ENCODE assay signal across 18 cellular contexts in the genomic region with DNA sequence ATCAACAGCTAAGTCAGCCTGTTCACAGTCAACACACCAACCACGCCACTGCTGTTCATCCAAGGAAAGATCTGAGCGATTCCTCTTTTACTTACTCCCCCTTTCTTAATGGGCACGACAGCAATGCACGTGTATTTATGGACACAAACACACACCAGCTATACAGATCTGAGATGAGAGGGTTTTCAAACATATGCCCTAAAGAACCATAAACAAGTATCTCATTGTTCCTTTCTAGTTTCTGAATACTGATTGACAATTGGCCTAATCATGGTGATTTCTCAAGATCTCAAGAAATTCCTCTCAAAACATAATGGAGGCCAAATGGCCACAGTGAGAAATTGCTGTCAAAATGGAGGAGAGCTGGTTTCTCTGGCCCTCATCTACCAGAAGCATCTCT. TPM values are rescaled to one million over a fixed set of nuclear protein-coding genes. Genes with fewer than 3 reads are reported as not detected.
DNase-seq lines count a peak whose midpoint lies in the region; ATAC-seq and TF ChIP-seq lines count a peak whose summit lies in the region.
"Had no signal": no experiment of that assay in that cellular context is flagged by ENCODE, and none has a peak within 500 bp of the region (broad histone marks: within the 10 kb centered on the region; RNA-seq: fewer than 3 reads in every experiment).

No MANE protein-coding gene starts in this region.

- ATAC-seq in GM23338 (no peak), upper lobe of right lung (no peak), upper lobe of left lung (ENCODE audit: low FRiP score in 2 of 2) (no peak)
- ATAC-seq: HepG2 had no signal

- no peak for DNase-seq in GM23338 (ENCODE audit: low spot score)
- DNase-seq in endothelial cell (ENCODE audit: low spot score): no peak
- DNase-seq in sigmoid colon: peak; percentile 9
- DNase-seq in upper lobe of right lung: no peak
- DNase-seq in upper lobe of left lung: no peak
- no peak for DNase-seq in NCI-H1048 (lab: John Stamatoyannopoulos, UW)
- no peak for DNase-seq in activated CD4-positive, CD25-positive, alpha-beta regulatory T cell (lab: John Stamatoyannopoulos, UW)
- DNase-seq: ACHN; BE2C; C1 segment of cervical spinal cord; CD4-positive, alpha-beta T cell; DMS153; DMS79; GF-D8; KG1 had no signal

- H3K36me3 ChIP-seq in GM23338 (ENCODE audit: insufficient read depth): peaks cover 10% of the 10 kb centered on the region; the same call in 1 of the 2 replicates
- peaks cover 28% of the 10 kb centered on the region for H3K36me3 ChIP-seq in HUES64 (ENCODE audit: insufficient read depth, low read length)
- peaks cover 4 to 33% (median 8%) of the 10 kb centered on the region in 4 donors for H3K36me3 ChIP-seq in sigmoid colon
- H3K36me3 ChIP-seq in upper lobe of right lung: peaks cover 33% of the 10 kb centered on the region
- peaks cover 12 to 37% (median 18%) of the 10 kb centered on the region in 4 donors for H3K36me3 ChIP-seq in upper lobe of left lung

- WGBS in HUES64: 98% methylated on average over 4 of the region's 4 CpGs
- 85 to 89% methylated on average over 4 of the region's 4 CpGs for WGBS in sigmoid colon, 2 donors
- 96 to 98% methylated on average over 4 of the region's 4 CpGs for WGBS in upper lobe of left lung, 2 donors

- no peaks in the 10 kb centered on the region for H3K79me2 ChIP-seq in GM23338 (replicated peaks; ENCODE audit: insufficient read depth)

- no peaks in the 10 kb centered on the region for H3K9me3 ChIP-seq in HUES64 (ENCODE audit: insufficient read depth, low read depth, low read length)
- no peaks in the 10 kb centered on the region for H3K9me3 ChIP-seq in sigmoid colon
- H3K9me3 ChIP-seq in upper lobe of right lung: no peaks in the 10 kb centered on the region
- H3K9me3 ChIP-seq in upper lobe of left lung: no peaks in the 10 kb centered on the region
- H3K9me3 ChIP-seq: BE2C, HAP-1 had no signal

- TF ChIP-seq POLR2A in sigmoid colon (IDR thresholded peaks at IDR 0.05) (no peak), upper lobe of left lung (IDR thresholded peaks at IDR 0.05) (no peak)

- H4K20me1 ChIP-seq in GM23338 (replicated peaks; ENCODE audit: insufficient read depth): no peaks in the 10 kb centered on the region

- TF ChIP-seq CTCF in GM23338 (conservative IDR thresholded peaks at IDR 0.05; ENCODE audit: low read depth in 2 of 2) (no peak), endothelial cell (IDR thresholded peaks at IDR 0.05; ENCODE audit: unreplicated experiment) (no peak), sigmoid colon (IDR thresholded peaks at IDR 0.05) (no peak), upper lobe of right lung (IDR thresholded peaks at IDR 0.05) (no peak), upper lobe of left lung (IDR thresholded peaks at IDR 0.05) (no peak)

- TF ChIP-seq EP300 in sigmoid colon (IDR thresholded peaks at IDR 0.05) (no peak), upper lobe of left lung (IDR thresholded peaks at IDR 0.05) (no peak)

- H3K9me2 ChIP-seq in GM23338 (ENCODE audit: insufficient read depth): 0 out of 2 replicates have a peak, but pooled peaks cover 4% of the 10 kb centered on the region

- H3K4me1 Mint-ChIP-seq in GM23338: peaks cover 9% of the 10 kb centered on the region
- H3K4me1 Mint-ChIP-seq in endothelial cell (ENCODE audit: unreplicated experiment): peaks cover 16% of the 10 kb centered on the region

- no peaks in the 10 kb centered on the region for H3K9me3 Mint-ChIP-seq in GM23338
- H3K9me3 Mint-ChIP-seq in endothelial cell (ENCODE audit: unreplicated experiment): no peaks in the 10 kb centered on the region
- H3K9me3 Mint-ChIP-seq: CD4-positive, alpha-beta T cell had no signal

- H3K36me3 Mint-ChIP-seq in GM23338 (ENCODE audit: low read depth): peaks cover 28% of the 10 kb centered on the region
- peaks cover 49% of the 10 kb centered on the region for H3K36me3 Mint-ChIP-seq in endothelial cell (ENCODE audit: low read depth, unreplicated experiment)

- H3K4me3 Mint-ChIP-seq in GM23338 (no peak overlapping the region), endothelial cell (ENCODE audit: unreplicated experiment) (no peak overlapping the region)
- H3K4me3 Mint-ChIP-seq: CD4-positive, alpha-beta T cell had no signal

- H3K27me3 ChIP-seq in GM23338 (ENCODE audit: insufficient read depth) (no peaks in the 10 kb centered on the region), HUES64 (ENCODE audit: insufficient read depth, low read length) (no peaks in the 10 kb centered on the region), sigmoid colon (no peaks in the 10 kb centered on the region), upper lobe of right lung (no peaks in the 10 kb centered on the region), upper lobe of left lung (no peaks in the 10 kb centered on the region)
- H3K27me3 ChIP-seq: BE2C had no signal

- no peak overlapping the region for H2AFZ ChIP-seq in GM23338

- H3K9ac ChIP-seq in HUES64 (ENCODE audit: low read depth, low read length): no peak overlapping the region

- no peaks in the 10 kb centered on the region for H3K27me3 Mint-ChIP-seq in GM23338 (ENCODE audit: insufficient read depth, low read depth, poor library complexity)
- peaks cover 8% of the 10 kb centered on the region for H3K27me3 Mint-ChIP-seq in endothelial cell (ENCODE audit: unreplicated experiment)
- H3K27me3 Mint-ChIP-seq: CD4-positive, alpha-beta T cell had no signal

- H3K4me3 ChIP-seq in GM23338 (no peak overlapping the region), HUES64 (ENCODE audit: low read length) (no peak overlapping the region), sigmoid colon (no peak overlapping the region), upper lobe of right lung (no peak overlapping the region), upper lobe of left lung (no peak overlapping the region)
- H3K4me3 ChIP-seq: HAP-1 had no signal

- H3K27ac ChIP-seq in GM23338 (ENCODE audit: low read depth) (0 out of 2 replicates have a peak overlapping the region, but pooled peaks have one; percentile 43), HUES64 (ENCODE audit: low read depth, low read length) (0 out of 2 replicates have a peak overlapping the region, but pooled peaks have one; percentile 9), sigmoid colon (no peak overlapping the region), upper lobe of right lung (no peak overlapping the region), upper lobe of left lung (no peak overlapping the region)

- no peak overlapping the region for H3K4me2 ChIP-seq in GM23338

- H3F3A ChIP-seq in GM23338 (replicated peaks; ENCODE audit: low read depth): no peaks in the 10 kb centered on the region

- H3K4me1 ChIP-seq in GM23338 (ENCODE audit: insufficient read depth): peaks cover 8% of the 10 kb centered on the region
- H3K4me1 ChIP-seq in HUES64 (ENCODE audit: insufficient read depth, low read length): peaks cover 6% of the 10 kb centered on the region; the same call in 1 of the 2 replicates
- H3K4me1 ChIP-seq in sigmoid colon: peaks cover 0 to 9% (median 0%) of the 10 kb centered on the region in 4 donors
- peaks cover 3% of the 10 kb centered on the region for H3K4me1 ChIP-seq in upper lobe of right lung
- peaks cover 0 to 7% (median 3%) of the 10 kb centered on the region in 4 donors for H3K4me1 ChIP-seq in upper lobe of left lung
- H3K4me1 ChIP-seq: BE2C, HAP-1 had no signal

- H3K27ac Mint-ChIP-seq in GM23338 (no peak overlapping the region), endothelial cell (ENCODE audit: unreplicated experiment) (peak overlapping the region; percentile 2)
- H3K27ac Mint-ChIP-seq: CD4-positive, alpha-beta T cell had no signal

- intact Hi-C loops in sigmoid colon (cut with DNase I): no loop called here
- intact Hi-C loops in upper lobe of right lung (cut with DNase I): no loop called here

TF ChIP-seq in GM23338, 12 proteins besides CTCF, POLR2A, EP300 and RAD21 (continues in another document):
- TF ChIP-seq ZNF114 (CRISPR knock-in tag; IDR thresholded peaks at IDR 0.05) (no peak), JUNB (IDR thresholded peaks at IDR 0.05; ENCODE audit: unreplicated experiment) (no peak), POLR2AphosphoS5 (IDR thresholded peaks at IDR 0.05; ENCODE audit: low read depth) (no peak), STAT1 (IDR thresholded peaks at IDR 0.05; ENCODE audit: unreplicated experiment) (no peak)
- TF ChIP-seq, protein P1, sequence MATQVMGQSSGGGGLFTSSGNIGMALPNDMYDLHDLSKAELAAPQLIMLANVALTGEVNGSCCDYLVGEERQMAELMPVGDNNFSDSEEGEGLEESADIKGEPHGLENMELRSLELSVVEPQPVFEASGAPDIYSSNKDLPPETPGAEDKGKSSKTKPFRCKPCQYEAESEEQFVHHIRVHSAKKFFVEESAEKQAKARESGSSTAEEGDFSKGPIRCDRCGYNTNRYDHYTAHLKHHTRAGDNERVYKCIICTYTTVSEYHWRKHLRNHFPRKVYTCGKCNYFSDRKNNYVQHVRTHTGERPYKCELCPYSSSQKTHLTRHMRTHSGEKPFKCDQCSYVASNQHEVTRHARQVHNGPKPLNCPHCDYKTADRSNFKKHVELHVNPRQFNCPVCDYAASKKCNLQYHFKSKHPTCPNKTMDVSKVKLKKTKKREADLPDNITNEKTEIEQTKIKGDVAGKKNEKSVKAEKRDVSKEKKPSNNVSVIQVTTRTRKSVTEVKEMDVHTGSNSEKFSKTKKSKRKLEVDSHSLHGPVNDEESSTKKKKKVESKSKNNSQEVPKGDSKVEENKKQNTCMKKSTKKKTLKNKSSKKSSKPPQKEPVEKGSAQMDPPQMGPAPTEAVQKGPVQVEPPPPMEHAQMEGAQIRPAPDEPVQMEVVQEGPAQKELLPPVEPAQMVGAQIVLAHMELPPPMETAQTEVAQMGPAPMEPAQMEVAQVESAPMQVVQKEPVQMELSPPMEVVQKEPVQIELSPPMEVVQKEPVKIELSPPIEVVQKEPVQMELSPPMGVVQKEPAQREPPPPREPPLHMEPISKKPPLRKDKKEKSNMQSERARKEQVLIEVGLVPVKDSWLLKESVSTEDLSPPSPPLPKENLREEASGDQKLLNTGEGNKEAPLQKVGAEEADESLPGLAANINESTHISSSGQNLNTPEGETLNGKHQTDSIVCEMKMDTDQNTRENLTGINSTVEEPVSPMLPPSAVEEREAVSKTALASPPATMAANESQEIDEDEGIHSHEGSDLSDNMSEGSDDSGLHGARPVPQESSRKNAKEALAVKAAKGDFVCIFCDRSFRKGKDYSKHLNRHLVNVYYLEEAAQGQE (IDR thresholded peaks at IDR 0.05; ENCODE audit: unreplicated experiment): no peak

RNA-seq across cellular contexts. Expression of a gene that starts 18.0 kb away (rescaled TPM):
- 49.7 and 57.6 TPM in 2 replicates for total RNA-seq in GM23338 (2014; rRNA removed; shearing (Covaris generic))
- polyA plus RNA-seq in GM23338 (2016; fragmentation: Nextera tagmentation; extraction: Ambion mirVana) (11.2 TPM in 2 replicates), sigmoid colon (10 to 100 TPM in 2 of 3 donors, 1 to 10 TPM in 1; 8.3 to 37.1 (median 12.0) TPM)
- polyA plus RNA-seq in HUES64 (2013, experiment 1 of 2): 14.2 TPM
- polyA plus RNA-seq in HUES64 (2013, experiment 2 of 2): 13.9 TPM
- total RNA-seq in endothelial cell (ENCODE audit: unreplicated experiment) (15.2 TPM), sigmoid colon (10 to 100 TPM; 38.8 to 53.5 (median 39.9) TPM), upper lobe of right lung (23.0 TPM), upper lobe of left lung (10 to 100 TPM; 26.2 to 44.1 (median 29.5) TPM)

Comparison
In these comparisons a context has a peak if more than half of its experiments do, and no peak if none do; other contexts are left out.
1. H3K27ac ChIP-seq: peak in GM23338 (single experiment) and HUES64 (single experiment); none in sigmoid colon (0 of 4), upper lobe of right lung (single experiment) and upper lobe of left lung (0 of 4).